Comparison of ENCODE assay signal across 1 cellular context in genomic region chr6:122471107-122472021, GRCh38.
TF ChIP-seq lines count a peak whose summit lies in the region.

SERINC1 (minus strand) TSS chr6:122471807; CDS start chr6:122471737, 70 bp downstream.

TF ChIP-seq in HEK293, 187 proteins besides CTCF, POLR2A, EP300 and RAD21 (continued from another document):
- TF ChIP-seq ZBTB11 (tag by site-specific recombination; conservative IDR thresholded peaks at IDR 0.05; ENCODE audit: low read depth) = peak; percentile 84
- TF ChIP-seq ZXDB (tag by site-specific recombination; IDR thresholded peaks at IDR 0.05) = peak; percentile 61; the same call in 1 of the 2 replicates
- TF ChIP-seq ZBTB10 (tag by site-specific recombination; IDR thresholded peaks at IDR 0.05) = 0 out of 2 replicates have a peak, but pooled peaks have one; percentile 23
- TF ChIP-seq ZSCAN18 (tag by site-specific recombination; IDR thresholded peaks at IDR 0.05) = no peak
- no peak for TF ChIP-seq ZNF555 (tag by site-specific recombination; conservative IDR thresholded peaks at IDR 0.05)
- TF ChIP-seq, protein P1, sequence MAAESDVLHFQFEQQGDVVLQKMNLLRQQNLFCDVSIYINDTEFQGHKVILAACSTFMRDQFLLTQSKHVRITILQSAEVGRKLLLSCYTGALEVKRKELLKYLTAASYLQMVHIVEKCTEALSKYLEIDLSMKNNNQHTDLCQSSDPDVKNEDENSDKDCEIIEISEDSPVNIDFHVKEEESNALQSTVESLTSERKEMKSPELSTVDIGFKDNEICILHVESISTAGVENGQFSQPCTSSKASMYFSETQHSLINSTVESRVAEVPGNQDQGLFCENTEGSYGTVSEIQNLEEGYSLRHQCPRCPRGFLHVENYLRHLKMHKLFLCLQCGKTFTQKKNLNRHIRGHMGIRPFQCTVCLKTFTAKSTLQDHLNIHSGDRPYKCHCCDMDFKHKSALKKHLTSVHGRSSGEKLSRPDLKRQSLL (tag by site-specific recombination; IDR thresholded peaks at IDR 0.05) = no peak
- peak; percentile 57; the same call in 1 of the 2 replicates for TF ChIP-seq YY1 (tag by site-specific recombination; IDR thresholded peaks at IDR 0.05)
- 0 out of 2 replicates have a peak, but pooled peaks have one; percentile 70 for TF ChIP-seq ZNF561 (tag by site-specific recombination; IDR thresholded peaks at IDR 0.05; ENCODE audit: borderline replicate concordance)
- TF ChIP-seq ZBTB8A (tag by site-specific recombination; IDR thresholded peaks at IDR 0.05) = peak; percentile 24; the same call in 1 of the 2 replicates
- TF ChIP-seq, protein P2, sequence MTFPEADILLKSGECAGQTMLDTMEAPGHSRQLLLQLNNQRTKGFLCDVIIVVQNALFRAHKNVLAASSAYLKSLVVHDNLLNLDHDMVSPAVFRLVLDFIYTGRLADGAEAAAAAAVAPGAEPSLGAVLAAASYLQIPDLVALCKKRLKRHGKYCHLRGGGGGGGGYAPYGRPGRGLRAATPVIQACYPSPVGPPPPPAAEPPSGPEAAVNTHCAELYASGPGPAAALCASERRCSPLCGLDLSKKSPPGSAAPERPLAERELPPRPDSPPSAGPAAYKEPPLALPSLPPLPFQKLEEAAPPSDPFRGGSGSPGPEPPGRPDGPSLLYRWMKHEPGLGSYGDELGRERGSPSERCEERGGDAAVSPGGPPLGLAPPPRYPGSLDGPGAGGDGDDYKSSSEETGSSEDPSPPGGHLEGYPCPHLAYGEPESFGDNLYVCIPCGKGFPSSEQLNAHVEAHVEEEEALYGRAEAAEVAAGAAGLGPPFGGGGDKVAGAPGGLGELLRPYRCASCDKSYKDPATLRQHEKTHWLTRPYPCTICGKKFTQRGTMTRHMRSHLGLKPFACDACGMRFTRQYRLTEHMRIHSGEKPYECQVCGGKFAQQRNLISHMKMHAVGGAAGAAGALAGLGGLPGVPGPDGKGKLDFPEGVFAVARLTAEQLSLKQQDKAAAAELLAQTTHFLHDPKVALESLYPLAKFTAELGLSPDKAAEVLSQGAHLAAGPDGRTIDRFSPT (tag by site-specific recombination; IDR thresholded peaks at IDR 0.05) = peak; percentile 39; the same call in 1 of the 2 replicates
TF ChIP-seq in HEK293: peak in this region for 36.
